Comparison of ENCODE assay signal across 12 cellular contexts in the genomic region with DNA sequence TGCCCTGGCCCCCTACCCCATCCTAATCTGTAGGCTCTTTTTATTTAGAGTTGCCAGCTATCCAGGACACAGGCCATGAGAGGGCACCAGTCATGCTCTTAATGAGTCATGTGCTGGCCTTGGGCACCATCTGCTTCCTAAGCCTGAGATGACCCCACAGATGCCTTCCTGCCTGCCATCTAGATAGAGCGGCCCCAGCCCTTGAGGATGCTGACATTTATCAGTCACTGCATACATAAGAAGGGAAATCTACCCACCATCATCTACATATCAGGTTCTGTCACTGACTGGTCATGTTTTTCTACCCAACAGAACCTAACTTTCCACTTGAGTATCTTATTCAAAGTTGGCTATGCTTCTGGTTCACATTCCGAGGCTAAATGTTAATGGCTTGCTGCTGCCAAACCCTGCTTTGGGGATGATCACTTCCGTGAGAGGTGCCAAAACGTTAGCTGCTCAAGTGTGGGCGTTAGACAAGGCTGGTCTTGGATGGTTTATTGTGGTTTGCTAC. TPM values are rescaled to one million over a fixed set of nuclear protein-coding genes. Genes with fewer than 3 reads are reported as not detected.
DNase-seq lines count a peak whose midpoint lies in the region; ATAC-seq and TF ChIP-seq lines count a peak whose summit lies in the region.
"Had no signal": no experiment of that assay in that cellular context is flagged by ENCODE, and none has a peak within 500 bp of the region (broad histone marks: within the 10 kb centered on the region; RNA-seq: fewer than 3 reads in every experiment).

No MANE protein-coding gene starts in this region.

- no peak for TF ChIP-seq RAD21 in liver (IDR thresholded peaks at IDR 0.05)

- CTCF ChIA-PET in AG04450 (lab: Charles Lee): interaction anchor here (1.2 kb wide), 1 partner anchor 303 kb away, joined by 3 read pairs; no protein-coding TSS in a partner anchor
- CTCF ChIA-PET in activated CD4-positive, alpha-beta T cell treated with anti-CD3 and anti-CD28 coated beads, Interleukin-2, amount 10 ng/mL, durations not matched to agents 7 days and 5 days (lab: Charles Lee): no interaction called here

- H3K9ac ChIP-seq in liver (ENCODE audit: low read depth in 1 of 2, low read length in 2 of 2): no peak overlapping the region

- H3K27ac ChIP-seq in AG04450 (ENCODE audit: low read depth, low read length) (peak overlapping the region; percentile 39), liver (ENCODE audit: low read depth in 1 of 2, low read length in 2 of 2) (peak overlapping the region in 1 of 2 donors; percentile 48)
- H3K27ac ChIP-seq: breast epithelium, SK-N-MC had no signal

- H3K4me3 ChIP-seq in AG04450 (ENCODE audit: low read depth, low read length) (no peak overlapping the region), cardiac fibroblast (replicated peaks in 1 of 2; ENCODE audit: low read depth in 2 of 2, low read length in 2 of 2) (no peak overlapping the region), liver (ENCODE audit: low read depth in 1 of 3, low read length in 3 of 3) (no peak overlapping the region)
- H3K4me3 ChIP-seq: breast epithelium, SK-N-MC had no signal

- H3K4me1 Mint-ChIP-seq in activated CD4-positive, alpha-beta T cell treated with anti-CD3 and anti-CD28 coated beads, Interleukin-2, amount 10 ng/mL, durations not matched to agents 7 days and 5 days: no peaks in the 10 kb centered on the region
- H3K4me1 Mint-ChIP-seq: CD14-positive monocyte had no signal

- ATAC-seq in HG02678 (IDR thresholded peaks at IDR 0.05; ENCODE audit: unreplicated experiment): no peak
- ATAC-seq in GM21360 (IDR thresholded peaks at IDR 0.05; ENCODE audit: unreplicated experiment): no peak

- WGBS in liver: 86% methylated on average over 5 of the region's 5 CpGs

- H3K27ac Mint-ChIP-seq in activated CD4-positive, alpha-beta T cell treated with anti-CD3 and anti-CD28 coated beads, Interleukin-2, amount 10 ng/mL, durations not matched to agents 7 days and 5 days: no peak overlapping the region
- H3K27ac Mint-ChIP-seq: CD14-positive monocyte had no signal

- no peak overlapping the region for H3K4me3 Mint-ChIP-seq in activated CD4-positive, alpha-beta T cell treated with anti-CD3 and anti-CD28 coated beads, Interleukin-2, amount 10 ng/mL, durations not matched to agents 7 days and 5 days
- H3K4me3 Mint-ChIP-seq: CD14-positive monocyte had no signal

- no peaks in the 10 kb centered on the region for H3K36me3 ChIP-seq in liver (ENCODE audit: control insufficient read depth in 4 of 4, insufficient read depth in 3 of 4, low read depth in 1 of 4, low read length in 3 of 4)
- H3K36me3 ChIP-seq: breast epithelium had no signal

- H3K27me3 ChIP-seq in AG04450 (ENCODE audit: control insufficient read depth, insufficient read depth, low read length): no peaks in the 10 kb centered on the region
- no peaks in the 10 kb centered on the region for H3K27me3 ChIP-seq in liver (ENCODE audit: control insufficient read depth in 4 of 4, insufficient read depth in 4 of 4, low read length in 3 of 4)
- H3K27me3 ChIP-seq: breast epithelium had no signal

- DNase-seq in AG04450 (ENCODE audit: low read depth, low spot score) (no peak), M059J (ENCODE audit: low read depth) (peak; percentile 71), cardiac fibroblast (ENCODE audit: low read depth in 2 of 2) (peak; percentile 53 to 94), NCI-H2227 treated with DMSO at 0.1 percent for 48 hours (lab: John Stamatoyannopoulos, UW) (no peak)
- no peak for DNase-seq in activated CD4-positive, alpha-beta T cell treated with anti-CD3 and anti-CD28 coated beads, Interleukin-2, amount 10 ng/mL, durations not matched to agents 7 days and 5 days
- DNase-seq: NCI-H146 had no signal

- peaks cover 5% of the 10 kb centered on the region for H3K27me3 Mint-ChIP-seq in activated CD4-positive, alpha-beta T cell treated with anti-CD3 and anti-CD28 coated beads, Interleukin-2, amount 10 ng/mL, durations not matched to agents 7 days and 5 days

- TF ChIP-seq CTCF in AG04450 (IDR thresholded peaks at IDR 0.05; ENCODE audit: low read depth, low read length) (no peak), cardiac fibroblast (IDR thresholded peaks at IDR 0.05; ENCODE audit: low read depth, low read length) (no peak), liver (IDR thresholded peaks at IDR 0.05; ENCODE audit: low read depth, low read length, missing input control) (no peak)

- no peaks in the 10 kb centered on the region for H3K36me3 Mint-ChIP-seq in activated CD4-positive, alpha-beta T cell treated with anti-CD3 and anti-CD28 coated beads, Interleukin-2, amount 10 ng/mL, durations not matched to agents 7 days and 5 days (ENCODE audit: low read depth)
- H3K36me3 Mint-ChIP-seq: CD14-positive monocyte had no signal

- POLR2A ChIA-PET in AG04450 (lab: Yijun Ruan, JAX): no interaction called here
- POLR2A ChIA-PET in activated CD4-positive, alpha-beta T cell treated with anti-CD3 and anti-CD28 coated beads, Interleukin-2, amount 10 ng/mL, durations not matched to agents 7 days and 5 days (lab: Charles Lee): no interaction called here

- no peaks in the 10 kb centered on the region for H3K9me3 Mint-ChIP-seq in activated CD4-positive, alpha-beta T cell treated with anti-CD3 and anti-CD28 coated beads, Interleukin-2, amount 10 ng/mL, durations not matched to agents 7 days and 5 days

- peaks cover 0 to 1% (median 0%) of the 10 kb centered on the region in 4 donors for H3K4me1 ChIP-seq in liver (ENCODE audit: control insufficient read depth in 4 of 4, insufficient read depth in 4 of 4, low read length in 3 of 4)

- H3K9me3 ChIP-seq in AG04450 (ENCODE audit: control insufficient read depth, insufficient read depth, low read length) (peaks cover 13% of the 10 kb centered on the region), liver (ENCODE audit: control insufficient read depth in 4 of 4, low read length in 3 of 4) (no peaks in the 10 kb centered on the region)

TF ChIP-seq in liver, 16 proteins besides CTCF, POLR2A, EP300 and RAD21:
- TF ChIP-seq FOXA2 (IDR thresholded peaks at IDR 0.05) (no peak), NR2F2 (IDR thresholded peaks at IDR 0.05) (peak; percentile 33)

RNA-seq across cellular contexts. Expression of gene TTC23L, which starts 49.9 kb away (rescaled TPM):
- 0.16 and 0.21 TPM in 2 replicates for polyA plus RNA-seq in AG04450 (2011; rRNA removed)
- not detected in 2 replicates for polyA minus RNA-seq in AG04450 (2011; rRNA and poly(A)+ RNA removed)
- total RNA-seq in M059J (2014; rRNA removed; shearing (Covaris generic)): not detected in 2 replicates
- total RNA-seq in liver: under 1 TPM; 0.08 to 0.19 TPM
- under 1 TPM in 1 of 2 donors, not detected in 1; 0.03 TPM for polyA plus RNA-seq in liver
- total RNA-seq in activated CD4-positive, alpha-beta T cell treated with anti-CD3 and anti-CD28 coated beads, Interleukin-2, amount 10 ng/mL, durations not matched to agents 7 days and 5 days: not detected
- polyA plus RNA-seq: CD14-positive monocyte had no signal

Comparison
In these comparisons a context has a peak if more than half of its experiments do, and no peak if none do; other contexts are left out.
1. DNase-seq: peak in M059J (single experiment) and cardiac fibroblast (2 of 2); none in AG04450 (single experiment), activated CD4-positive, alpha-beta T cell treated with anti-CD3 and anti-CD28 coated beads, Interleukin-2, amount 10 ng/mL, durations not matched to agents 7 days and 5 days (single experiment) and NCI-H2227 treated with DMSO at 0.1 percent for 48 hours (single experiment).